ENCODE assay signal across 1 cellular context in the genomic region with DNA sequence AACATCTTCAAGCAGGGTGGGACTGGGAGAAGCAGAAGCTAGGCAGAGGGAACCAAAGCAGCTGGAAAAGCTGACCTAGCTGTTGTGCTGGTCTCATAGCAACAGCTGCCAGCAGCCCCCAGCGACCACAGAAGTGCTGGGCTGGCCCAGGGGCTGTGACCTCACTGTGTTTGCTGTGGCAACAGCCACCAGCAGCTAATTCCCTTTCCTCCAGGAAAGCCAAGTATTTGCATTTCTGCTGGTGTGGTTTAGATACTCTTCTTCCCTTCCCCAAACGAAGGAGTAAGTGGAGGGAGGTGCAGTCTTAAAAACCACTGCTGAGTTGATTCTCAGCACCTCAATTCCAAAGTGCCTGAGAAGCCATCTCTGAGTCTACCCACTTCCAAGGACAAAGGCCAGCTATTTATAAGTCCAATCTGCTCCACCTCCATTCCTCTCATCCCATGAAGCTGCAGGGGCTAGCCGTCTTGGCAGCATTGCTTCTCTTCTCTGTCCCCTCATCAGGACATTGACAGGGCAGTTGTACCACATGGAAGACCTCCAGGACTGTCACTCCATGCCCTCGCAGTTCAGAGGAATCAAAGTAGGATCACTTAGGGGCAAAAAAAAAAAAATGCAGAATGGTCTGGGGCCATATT.
TF ChIP-seq lines count a peak whose summit lies in the region.

No MANE protein-coding gene starts in this region.

TF ChIP-seq in endothelial cell of umbilical vein, 7 proteins besides CTCF, POLR2A, EP300 and RAD21 (continued from another document):
- TF ChIP-seq MYC (IDR thresholded peaks at IDR 0.05; ENCODE audit: low read depth, low read length) (no peak), GATA2 (IDR thresholded peaks at IDR 0.05; ENCODE audit: insufficient read depth, insufficient read length, low read depth, low read length) (no peak), POLR2AphosphoS5 (IDR thresholded peaks at IDR 0.05; ENCODE audit: insufficient read depth, low read depth, low read length) (no peak), JUN (IDR thresholded peaks at IDR 0.05; ENCODE audit: borderline replicate concordance, insufficient read depth, insufficient read length, low read depth) (no peak), FOS (IDR thresholded peaks at IDR 0.05; ENCODE audit: borderline replicate concordance, insufficient read depth, low read length) (no peak)
TF ChIP-seq in endothelial cell of umbilical vein: peak in this region for 0.
